In the genomic region with DNA sequence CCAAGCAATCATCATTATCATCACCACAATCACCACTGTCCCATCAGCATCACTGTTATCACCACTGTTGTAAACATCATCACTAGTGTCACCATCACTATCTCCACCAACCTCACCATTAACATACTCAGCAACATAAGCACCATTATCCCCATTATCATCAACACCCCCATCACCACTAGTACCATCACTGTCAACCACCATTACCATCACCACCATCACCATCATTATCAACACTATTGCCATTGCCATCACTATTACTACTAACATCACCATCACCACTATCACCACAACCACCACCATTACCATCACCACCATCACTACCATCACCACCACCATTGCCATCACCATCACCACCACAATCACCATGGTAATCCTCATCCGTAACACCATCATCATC, we compare ENCODE assay signal across 2 cellular contexts.
TF ChIP-seq lines count a peak whose summit lies in the region.

No MANE protein-coding gene starts in this region.

TF ChIP-seq in IMR-90, 13 proteins besides CTCF, POLR2A, EP300 and RAD21:
- TF ChIP-seq MXI1 (IDR thresholded peaks at IDR 0.05; ENCODE audit: borderline replicate concordance, low read depth, low read length) (no peak), MAFK (IDR thresholded peaks at IDR 0.05; ENCODE audit: low read depth, low read length) (no peak), RFX5 (IDR thresholded peaks at IDR 0.05; ENCODE audit: low read depth, low read length) (no peak), MAZ (IDR thresholded peaks at IDR 0.05; ENCODE audit: borderline replicate concordance, low read depth, low read length) (no peak), NFE2L2 (IDR thresholded peaks at IDR 0.05; ENCODE audit: low read depth, low read length) (no peak), BHLHE40 (IDR thresholded peaks at IDR 0.05; ENCODE audit: low read depth, low read length) (no peak), CEBPB (IDR thresholded peaks at IDR 0.05; ENCODE audit: low read depth, low read length) (no peak), SMC3 (IDR thresholded peaks at IDR 0.05; ENCODE audit: low read depth, low read length) (no peak), CHD1 (IDR thresholded peaks at IDR 0.05; ENCODE audit: low read depth, low read length) (no peak), RCOR1 (IDR thresholded peaks at IDR 0.05; ENCODE audit: insufficient replicate concordance, low read length) (no peak), FOS (IDR thresholded peaks at IDR 0.05; ENCODE audit: low read depth, low read length) (no peak)
- TF ChIP-seq, protein P1, sequence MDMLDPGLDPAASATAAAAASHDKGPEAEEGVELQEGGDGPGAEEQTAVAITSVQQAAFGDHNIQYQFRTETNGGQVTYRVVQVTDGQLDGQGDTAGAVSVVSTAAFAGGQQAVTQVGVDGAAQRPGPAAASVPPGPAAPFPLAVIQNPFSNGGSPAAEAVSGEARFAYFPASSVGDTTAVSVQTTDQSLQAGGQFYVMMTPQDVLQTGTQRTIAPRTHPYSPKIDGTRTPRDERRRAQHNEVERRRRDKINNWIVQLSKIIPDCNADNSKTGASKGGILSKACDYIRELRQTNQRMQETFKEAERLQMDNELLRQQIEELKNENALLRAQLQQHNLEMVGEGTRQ (IDR thresholded peaks at IDR 0.05; ENCODE audit: low read depth, low read length), result no peak
- TF ChIP-seq, protein P2, sequence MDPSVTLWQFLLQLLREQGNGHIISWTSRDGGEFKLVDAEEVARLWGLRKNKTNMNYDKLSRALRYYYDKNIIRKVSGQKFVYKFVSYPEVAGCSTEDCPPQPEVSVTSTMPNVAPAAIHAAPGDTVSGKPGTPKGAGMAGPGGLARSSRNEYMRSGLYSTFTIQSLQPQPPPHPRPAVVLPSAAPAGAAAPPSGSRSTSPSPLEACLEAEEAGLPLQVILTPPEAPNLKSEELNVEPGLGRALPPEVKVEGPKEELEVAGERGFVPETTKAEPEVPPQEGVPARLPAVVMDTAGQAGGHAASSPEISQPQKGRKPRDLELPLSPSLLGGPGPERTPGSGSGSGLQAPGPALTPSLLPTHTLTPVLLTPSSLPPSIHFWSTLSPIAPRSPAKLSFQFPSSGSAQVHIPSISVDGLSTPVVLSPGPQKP (IDR thresholded peaks at IDR 0.05; ENCODE audit: borderline replicate concordance, low read depth, low read length), result no peak

TF ChIP-seq in H1, 55 proteins besides CTCF, POLR2A, EP300 and RAD21:
- TF ChIP-seq, protein P1 (IDR thresholded peaks at IDR 0.05; ENCODE audit: low read length), result no peak
- TF ChIP-seq SP4 (IDR thresholded peaks at IDR 0.05; ENCODE audit: low read length), result no peak
